Comparison of ENCODE assay signal across 11 cellular contexts in the genomic region with DNA sequence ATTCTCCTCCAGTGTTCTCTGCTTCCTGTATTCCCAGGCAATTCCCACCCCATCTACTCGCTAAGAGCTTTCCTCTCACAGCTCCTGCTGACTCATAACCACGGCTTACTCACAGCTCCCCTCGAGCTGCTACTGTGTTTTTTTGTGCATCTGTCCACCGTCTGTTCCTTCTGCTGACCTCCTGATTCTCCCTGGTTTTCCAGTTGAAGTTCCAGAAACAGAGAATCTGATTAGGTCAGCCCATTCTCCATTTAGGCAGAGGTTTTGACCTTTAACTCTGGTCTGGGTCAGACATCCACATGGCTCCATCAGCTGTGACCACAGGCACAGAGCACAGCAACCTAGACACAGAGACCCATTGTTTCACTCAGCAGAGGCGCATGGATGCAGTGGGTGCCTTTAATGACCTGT. TPM values are rescaled to one million over a fixed set of nuclear protein-coding genes. Genes with fewer than 3 reads are reported as not detected.
A peak's percentile ranks its signal among the peaks of the same experiment; 100 is the strongest.
DNase-seq lines count a peak whose midpoint lies in the region; ATAC-seq and TF ChIP-seq lines count a peak whose summit lies in the region.
"Had no signal": no experiment of that assay in that cellular context is flagged by ENCODE, and none has a peak within 500 bp of the region (broad histone marks: within the 10 kb centered on the region; RNA-seq: fewer than 3 reads in every experiment).

No MANE protein-coding gene starts in this region.

- no peaks in the 10 kb centered on the region for H3K36me3 Mint-ChIP-seq in osteocyte (ENCODE audit: unreplicated experiment)

- no peaks in the 10 kb centered on the region for H3K9me2 ChIP-seq in PC-3 (replicated peaks; ENCODE audit: low read length)

- peak overlapping the region; percentile 44 for H3K4me2 ChIP-seq in PC-3 (ENCODE audit: low read length)

- no peaks in the 10 kb centered on the region for H3K27me3 Mint-ChIP-seq in osteocyte (ENCODE audit: unreplicated experiment)

- H3K9ac ChIP-seq in PC-3 (ENCODE audit: low read length): no peak overlapping the region

- no peaks in the 10 kb centered on the region for H3F3A ChIP-seq in PC-3 (ENCODE audit: low read length, unreplicated experiment)

- no peaks in the 10 kb centered on the region for H4K20me1 ChIP-seq in PC-3 (ENCODE audit: low read length)

- ATAC-seq in PC-3: peak; percentile 97
- ATAC-seq: GM12878 had no signal

- no peaks in the 10 kb centered on the region for H3K27me3 ChIP-seq in PC-3 (ENCODE audit: low read length)
- H3K27me3 ChIP-seq in BE2C: no peaks in the 10 kb centered on the region
- H3K27me3 ChIP-seq: upper lobe of left lung had no signal

- H3K4me1 Mint-ChIP-seq in osteocyte (ENCODE audit: unreplicated experiment): peaks cover 12% of the 10 kb centered on the region

- H3K4me3 ChIP-seq in PC-3 (ENCODE audit: low read length) (no peak overlapping the region), BE2C (ENCODE audit: low read depth, low read length) (no peak overlapping the region)
- H3K4me3 ChIP-seq: GM12878, upper lobe of left lung had no signal

- no peak overlapping the region for H3K4me3 Mint-ChIP-seq in osteocyte (ENCODE audit: unreplicated experiment)

- H3K4me1 ChIP-seq in PC-3 (ENCODE audit: insufficient read depth, low read length) (peaks cover 8% of the 10 kb centered on the region; the same call in 1 of the 2 replicates), BE2C (peaks cover 4% of the 10 kb centered on the region)

- H3K27ac Mint-ChIP-seq in osteocyte (ENCODE audit: unreplicated experiment): peak overlapping the region; percentile 74

- H2AFZ ChIP-seq in PC-3 (ENCODE audit: low read length): peak overlapping the region; percentile 47; the same call in 1 of the 2 replicates

- H3K36me3 ChIP-seq in PC-3 (ENCODE audit: low read depth, low read length) (no peaks in the 10 kb centered on the region), BE2C (no peaks in the 10 kb centered on the region)
- H3K36me3 ChIP-seq: upper lobe of left lung had no signal

- DNase-seq in GM03348 (ENCODE audit: low spot score): peak; percentile 92
- peak; percentile 86 for DNase-seq in PC-3
- peak; percentile 83 for DNase-seq in epidermal melanocyte (ENCODE audit: insufficient read length, low spot score)
- DNase-seq in osteocyte (ENCODE audit: extremely low spot score, unreplicated experiment): no peak
- no peak for DNase-seq in BE2C
- no peak for DNase-seq in activated CD4-positive, alpha-beta T cell treated with anti-CD3 and anti-CD28 coated beads for 4 hours
- DNase-seq in NCI-H510A treated with DMSO at 0.1 percent for 48 hours (lab: John Stamatoyannopoulos, UW): no peak
- DNase-seq in activated naive CD4-positive, alpha-beta T cell (lab: John Stamatoyannopoulos, UW): no peak
- DNase-seq: stimulated activated CD4-positive, alpha-beta T cell treated with anti-CD3 and anti-CD28 coated beads, Interleukin-4, amount 100 ng/mL, for 24 hours; upper lobe of left lung had no signal

- POLR2A ChIA-PET in PC-3 (lab: Charles Lee; ENCODE audit: unreplicated experiment): interaction anchor here (0.6 kb wide), 1 partner anchor 12 kb away, joined by 17 read pairs; no protein-coding TSS in a partner anchor

- CTCF ChIA-PET in PC-3 (lab: Charles Lee): interaction anchor here (0.6 kb wide), 1 partner anchor 137 kb away, joined by 3 read pairs; no protein-coding TSS in a partner anchor

- H3K79me2 ChIP-seq in PC-3 (ENCODE audit: low read length): no peaks in the 10 kb centered on the region

- peak overlapping the region; percentile 50 for H3K27ac ChIP-seq in PC-3 (ENCODE audit: low read length)
- H3K27ac ChIP-seq: upper lobe of left lung had no signal

- TF ChIP-seq CTCF in PC-3 (conservative IDR thresholded peaks at IDR 0.05; ENCODE audit: low read depth, low read length) (no peak), osteocyte (IDR thresholded peaks at IDR 0.05) (no peak), BE2C (IDR thresholded peaks at IDR 0.05; ENCODE audit: low read depth, low read length) (no peak)

- peaks cover 6% of the 10 kb centered on the region for H3K9me3 Mint-ChIP-seq in osteocyte (ENCODE audit: unreplicated experiment)

- BruUV-seq in PC-3 (replicated peaks; lab: Mats Ljungman, UMichigan): no TSS peak

- intact Hi-C loops in PC-3 (cut with micrococcal nuclease): no loop called here

- H3K9me3 ChIP-seq in PC-3 (ENCODE audit: low read length) (no peaks in the 10 kb centered on the region), BE2C (no peaks in the 10 kb centered on the region)
- H3K9me3 ChIP-seq: upper lobe of left lung had no signal

RNA-seq across cellular contexts. Expression of a gene that starts 5.5 kb away (rescaled TPM):
- 21.3 and 27.0 TPM in 2 replicates for total RNA-seq in PC-3 (2014; rRNA removed)
- total RNA-seq in osteocyte: 28.4 and 29.4 TPM in 2 replicates
- 11.7 TPM for polyA plus RNA-seq in BE2C (2012; ENCODE audit: insufficient read depth, insufficient read length, low read depth)

RNA-seq across cellular contexts. Expression of a gene that starts 45.7 kb away (rescaled TPM):
- total RNA-seq in PC-3 (2014; rRNA removed): 31.9 and 36.1 TPM in 2 replicates
- total RNA-seq in osteocyte: 28.0 and 31.5 TPM in 2 replicates
- polyA plus RNA-seq in BE2C (2012; ENCODE audit: insufficient read depth, insufficient read length, low read depth): not detected

Comparison
In these comparisons a context has a peak if more than half of its experiments do, and no peak if none do; other contexts are left out.
1. DNase-seq: peak in GM03348 (single experiment), PC-3 (single experiment) and epidermal melanocyte (single experiment); none in osteocyte (single experiment), BE2C (single experiment), activated CD4-positive, alpha-beta T cell treated with anti-CD3 and anti-CD28 coated beads for 4 hours (0 of 2), NCI-H510A treated with DMSO at 0.1 percent for 48 hours (single experiment) and activated naive CD4-positive, alpha-beta T cell (0 of 4).